Comparison of ENCODE assay signal across 19 cellular contexts in genomic region chr12:40248034-40248433, GRCh38.
"Had no signal": no experiment of that assay in that cellular context is flagged by ENCODE, and none has a peak within 500 bp of the region (broad histone marks: within the 10 kb centered on the region; RNA-seq: fewer than 3 reads in every experiment).

No MANE protein-coding gene starts in this region.

- H3K9me3 ChIP-seq: lower lobe of right lung, uterus had no signal

- H3K27ac Mint-ChIP-seq: activated naive CD4-positive, alpha-beta T cell treated with anti-CD3 and anti-CD28 coated beads, Interleukin-2, amount 50 U/mL, for 24 hours; brain; dendritic cell treated with granulocyte-macrophage colony-stimulating factor and Interleukin-4, amounts not matched to agents 40 ng/mL and 50 ng/mL, for 4 days; naive thymus-derived CD8-positive, alpha-beta T cell; stimulated activated effector memory CD8-positive, alpha-beta T cell treated with anti-CD3 and anti-CD28 coated beads, Interleukin-12 subunit alpha, Interleukin-12 subunit beta, amount 100 ng/mL, for 72 hours had no signal

- H3K36me3 ChIP-seq: neural progenitor cell, uterus had no signal

- H3K4me1 Mint-ChIP-seq: activated naive CD4-positive, alpha-beta T cell treated with anti-CD3 and anti-CD28 coated beads, Interleukin-2, amount 50 U/mL, for 24 hours; brain; neural progenitor cell; stimulated activated effector memory CD8-positive, alpha-beta T cell treated with anti-CD3 and anti-CD28 coated beads, Interleukin-12 subunit alpha, Interleukin-12 subunit beta, amount 100 ng/mL, for 72 hours had no signal

- H3K27ac ChIP-seq: lower lobe of right lung, neural progenitor cell, uterus had no signal

- ATAC-seq: left lobe of liver; naive thymus-derived CD8-positive, alpha-beta T cell; sciatic nerve; stimulated activated effector memory CD8-positive, alpha-beta T cell treated with anti-CD3 and anti-CD28 coated beads, Interleukin-12 subunit alpha, Interleukin-12 subunit beta, amount 100 ng/mL, for 72 hours had no signal

- H3K4me1 ChIP-seq: lower lobe of right lung, neural progenitor cell, uterus had no signal

- H3K9me3 Mint-ChIP-seq: activated naive CD4-positive, alpha-beta T cell treated with anti-CD3 and anti-CD28 coated beads, Interleukin-2, amount 50 U/mL, for 24 hours; dendritic cell treated with granulocyte-macrophage colony-stimulating factor and Interleukin-4, amounts not matched to agents 40 ng/mL and 50 ng/mL, for 4 days; neural progenitor cell; stimulated activated effector memory CD8-positive, alpha-beta T cell treated with anti-CD3 and anti-CD28 coated beads, Interleukin-12 subunit alpha, Interleukin-12 subunit beta, amount 100 ng/mL, for 72 hours had no signal

- H3K4me3 Mint-ChIP-seq: activated naive CD4-positive, alpha-beta T cell treated with anti-CD3 and anti-CD28 coated beads, Interleukin-2, amount 50 U/mL, for 24 hours; brain; dendritic cell treated with granulocyte-macrophage colony-stimulating factor and Interleukin-4, amounts not matched to agents 40 ng/mL and 50 ng/mL, for 4 days; naive thymus-derived CD8-positive, alpha-beta T cell; neural progenitor cell; stimulated activated effector memory CD8-positive, alpha-beta T cell treated with anti-CD3 and anti-CD28 coated beads, Interleukin-12 subunit alpha, Interleukin-12 subunit beta, amount 100 ng/mL, for 72 hours had no signal

- H3K27me3 Mint-ChIP-seq: brain had no signal

- H3K4me3 ChIP-seq: lower lobe of right lung, neural progenitor cell, uterus had no signal

- H3K27me3 ChIP-seq: neural progenitor cell had no signal

- H3K36me3 Mint-ChIP-seq: activated naive CD4-positive, alpha-beta T cell treated with anti-CD3 and anti-CD28 coated beads, Interleukin-2, amount 50 U/mL, for 24 hours; brain; naive thymus-derived CD8-positive, alpha-beta T cell; neural progenitor cell; stimulated activated effector memory CD8-positive, alpha-beta T cell treated with anti-CD3 and anti-CD28 coated beads, Interleukin-12 subunit alpha, Interleukin-12 subunit beta, amount 100 ng/mL, for 72 hours had no signal

- H2AFZ ChIP-seq: neural progenitor cell had no signal

- H3K4me2 ChIP-seq: neural progenitor cell had no signal

- DNase-seq: activated gamma-delta T cell treated with Interleukin-2 at 50 U/mL for 16 hours; activated T-cell treated with anti-CD3 and anti-CD28 coated beads, Interleukin-2, amount 50 U/mL, for 1 hour; aorta; caudate nucleus; effector CD4-positive, alpha-beta T cell; erythroblast; lower lobe of right lung; naive thymus-derived CD8-positive, alpha-beta T cell; small intestine; stimulated activated CD4-positive, alpha-beta T cell treated with anti-CD3 and anti-CD28 coated beads, Interleukin-2, amount 100 ng/mL, for 24 hours; trophoblast cell; uterus had no signal
